22 cellular contexts compared by ENCODE assay signal in the genomic region with DNA sequence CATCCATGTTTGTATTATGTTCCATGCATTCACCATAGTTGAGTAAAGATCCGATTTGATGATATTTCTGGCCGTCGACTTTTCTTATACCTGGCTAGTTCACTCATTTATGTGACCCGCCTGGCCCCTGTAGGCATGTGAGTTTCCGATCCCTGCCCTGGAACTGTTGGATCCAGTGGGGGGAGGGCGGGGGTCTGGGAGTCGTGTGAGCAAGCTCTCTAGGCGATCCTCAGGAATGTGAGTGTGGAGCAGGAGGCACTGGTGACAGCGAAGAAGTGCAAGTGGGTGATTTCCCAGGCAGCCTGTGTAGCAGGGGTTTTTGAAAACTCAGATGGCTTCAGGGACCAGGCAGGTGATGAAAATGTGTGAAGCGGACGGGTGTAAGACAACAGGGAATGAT.
"Had no signal": no experiment of that assay in that cellular context is flagged by ENCODE, and none has a peak within 500 bp of the region (broad histone marks: within the 10 kb centered on the region; RNA-seq: fewer than 3 reads in every experiment).

No MANE protein-coding gene starts in this region.

- H3K27ac ChIP-seq: breast epithelium, esophagus squamous epithelium, vagina had no signal

- DNase-seq: activated CD4-positive, alpha-beta T cell treated with anti-CD3 and anti-CD28 coated beads, Interleukin-2, amount 10 ng/mL, durations not matched to agents 24 days and 14 days; activated CD8-positive, alpha-beta T cell treated with anti-CD3 and anti-CD28 coated beads, Interleukin-2, amount 10 ng/mL, durations not matched to agents 7 days and 5 days; activated effector memory CD4-positive, alpha-beta T cell treated with Interleukin-2 at 50 U/mL for 16 hours; activated naive CD4-positive, alpha-beta T cell treated with anti-CD3 and anti-CD28 coated beads, Interleukin-2, amount 10 ng/mL, durations not matched to agents 7 days and 5 days; activated naive CD8-positive, alpha-beta T cell treated with anti-CD3 and anti-CD28 coated beads, Interleukin-2, amount 50 U/mL, for 24 hours; activated T-cell treated with anti-CD3 and anti-CD28 coated beads, Interleukin-2, amount 50 U/mL, for 24 hours; anterior cingulate cortex; effector CD8-positive, alpha-beta T cell; esophagus squamous epithelium; immature natural killer cell; kidney glomerular epithelial cell; left ventricle myocardium inferior; mucosa of descending colon; naive thymus-derived CD8-positive, alpha-beta T cell; nucleus accumbens; stimulated activated CD4-positive, alpha-beta T cell treated with anti-CD3 and anti-CD28 coated beads, Interleukin-2, amount 100 ng/mL, for 24 hours; T-helper 9 cell; transverse colon had no signal

- H3K4me1 ChIP-seq: breast epithelium, esophagus squamous epithelium, transverse colon, vagina had no signal

- H3K4me3 ChIP-seq: breast epithelium, esophagus squamous epithelium, left ventricle myocardium inferior, mucosa of descending colon, transverse colon, vagina had no signal

- H3K27me3 ChIP-seq: breast epithelium, esophagus squamous epithelium, transverse colon, vagina had no signal

- H3K4me1 Mint-ChIP-seq: activated CD4-positive, alpha-beta T cell treated with anti-CD3 and anti-CD28 coated beads, Interleukin-2, amount 10 ng/mL, durations not matched to agents 24 days and 14 days; activated naive CD4-positive, alpha-beta T cell treated with anti-CD3 and anti-CD28 coated beads, Interleukin-2, amount 10 ng/mL, durations not matched to agents 7 days and 5 days; activated naive CD8-positive, alpha-beta T cell treated with anti-CD3 and anti-CD28 coated beads, Interleukin-2, amount 50 U/mL, for 24 hours had no signal

- H3K9me3 Mint-ChIP-seq: activated CD4-positive, alpha-beta T cell treated with anti-CD3 and anti-CD28 coated beads, Interleukin-2, amount 10 ng/mL, durations not matched to agents 24 days and 14 days; activated naive CD4-positive, alpha-beta T cell treated with anti-CD3 and anti-CD28 coated beads, Interleukin-2, amount 10 ng/mL, durations not matched to agents 7 days and 5 days; activated naive CD8-positive, alpha-beta T cell treated with anti-CD3 and anti-CD28 coated beads, Interleukin-2, amount 50 U/mL, for 24 hours; activated T-cell treated with anti-CD3 and anti-CD28 coated beads, Interleukin-2, amount 50 U/mL, for 24 hours; dendritic cell treated with granulocyte-macrophage colony-stimulating factor and Interleukin-4, amounts not matched to agents 40 ng/mL and 50 ng/mL, for 4 days; immature natural killer cell; naive thymus-derived CD8-positive, alpha-beta T cell; stimulated activated naive CD8-positive, alpha-beta T cell treated with anti-CD3 and anti-CD28 coated beads, Interleukin-15, Interleukin-2, amounts not matched to agents 100 ng/mL and 50 ng/mL, for 24 hours had no signal

- H3K4me3 Mint-ChIP-seq: activated CD4-positive, alpha-beta T cell treated with anti-CD3 and anti-CD28 coated beads, Interleukin-2, amount 10 ng/mL, durations not matched to agents 24 days and 14 days; activated CD8-positive, alpha-beta T cell treated with anti-CD3 and anti-CD28 coated beads, Interleukin-2, amount 10 ng/mL, durations not matched to agents 7 days and 5 days; activated naive CD4-positive, alpha-beta T cell treated with anti-CD3 and anti-CD28 coated beads, Interleukin-2, amount 10 ng/mL, durations not matched to agents 7 days and 5 days; activated naive CD8-positive, alpha-beta T cell treated with anti-CD3 and anti-CD28 coated beads, Interleukin-2, amount 50 U/mL, for 24 hours; activated T-cell treated with anti-CD3 and anti-CD28 coated beads, Interleukin-2, amount 50 U/mL, for 24 hours; dendritic cell treated with granulocyte-macrophage colony-stimulating factor and Interleukin-4, amounts not matched to agents 40 ng/mL and 50 ng/mL, for 4 days; immature natural killer cell; naive thymus-derived CD8-positive, alpha-beta T cell; stimulated activated naive CD8-positive, alpha-beta T cell treated with anti-CD3 and anti-CD28 coated beads, Interleukin-15, Interleukin-2, amounts not matched to agents 100 ng/mL and 50 ng/mL, for 24 hours had no signal

- H3K36me3 ChIP-seq: breast epithelium had no signal

- H3K27ac Mint-ChIP-seq: activated CD4-positive, alpha-beta T cell treated with anti-CD3 and anti-CD28 coated beads, Interleukin-2, amount 10 ng/mL, durations not matched to agents 24 days and 14 days; activated CD8-positive, alpha-beta T cell treated with anti-CD3 and anti-CD28 coated beads, Interleukin-2, amount 10 ng/mL, durations not matched to agents 7 days and 5 days; activated naive CD4-positive, alpha-beta T cell treated with anti-CD3 and anti-CD28 coated beads, Interleukin-2, amount 10 ng/mL, durations not matched to agents 7 days and 5 days; activated naive CD8-positive, alpha-beta T cell treated with anti-CD3 and anti-CD28 coated beads, Interleukin-2, amount 50 U/mL, for 24 hours; activated T-cell treated with anti-CD3 and anti-CD28 coated beads, Interleukin-2, amount 50 U/mL, for 24 hours; dendritic cell treated with granulocyte-macrophage colony-stimulating factor and Interleukin-4, amounts not matched to agents 40 ng/mL and 50 ng/mL, for 4 days; immature natural killer cell; stimulated activated naive CD8-positive, alpha-beta T cell treated with anti-CD3 and anti-CD28 coated beads, Interleukin-15, Interleukin-2, amounts not matched to agents 100 ng/mL and 50 ng/mL, for 24 hours had no signal

- H3K27me3 Mint-ChIP-seq: activated CD4-positive, alpha-beta T cell treated with anti-CD3 and anti-CD28 coated beads, Interleukin-2, amount 10 ng/mL, durations not matched to agents 24 days and 14 days; activated naive CD4-positive, alpha-beta T cell treated with anti-CD3 and anti-CD28 coated beads, Interleukin-2, amount 10 ng/mL, durations not matched to agents 7 days and 5 days; activated naive CD8-positive, alpha-beta T cell treated with anti-CD3 and anti-CD28 coated beads, Interleukin-2, amount 50 U/mL, for 24 hours; activated T-cell treated with anti-CD3 and anti-CD28 coated beads, Interleukin-2, amount 50 U/mL, for 24 hours; dendritic cell treated with granulocyte-macrophage colony-stimulating factor and Interleukin-4, amounts not matched to agents 40 ng/mL and 50 ng/mL, for 4 days; naive thymus-derived CD8-positive, alpha-beta T cell; stimulated activated naive CD8-positive, alpha-beta T cell treated with anti-CD3 and anti-CD28 coated beads, Interleukin-15, Interleukin-2, amounts not matched to agents 100 ng/mL and 50 ng/mL, for 24 hours had no signal

- H3K9me3 ChIP-seq: breast epithelium, esophagus squamous epithelium, left ventricle myocardium inferior, mucosa of descending colon, transverse colon, vagina had no signal
